10 cellular contexts compared by ENCODE assay signal in genomic region chr15:40306908-40307307, GRCh38. TPM values are rescaled to one million over a fixed set of nuclear protein-coding genes. Genes with fewer than 3 reads are reported as not detected.
DNase-seq lines count a peak whose midpoint lies in the region; ATAC-seq and TF ChIP-seq lines count a peak whose summit lies in the region.
"Had no signal": no experiment of that assay in that cellular context is flagged by ENCODE, and none has a peak within 500 bp of the region (broad histone marks: within the 10 kb centered on the region; RNA-seq: fewer than 3 reads in every experiment).

No MANE protein-coding gene starts in this region.

- intact Hi-C loops in CD14-positive monocyte (cut with micrococcal nuclease), result no loop called here

- H3K9me3 Mint-ChIP-seq in CD14-positive monocyte, result no peaks in the 10 kb centered on the region
- no peaks in the 10 kb centered on the region for H3K9me3 Mint-ChIP-seq in activated naive CD4-positive, alpha-beta T cell treated with anti-CD3 and anti-CD28 coated beads, Interleukin-2, amount 50 U/mL, for 72 hours
- no peaks in the 10 kb centered on the region for H3K9me3 Mint-ChIP-seq in naive thymus-derived CD8-positive, alpha-beta T cell

- H3K4me1 Mint-ChIP-seq in CD14-positive monocyte, result peaks cover 69% of the 10 kb centered on the region
- peaks cover 31 to 54% (median 54%) of the 10 kb centered on the region in 4 donors for H3K4me1 Mint-ChIP-seq in naive thymus-derived CD8-positive, alpha-beta T cell

- peak overlapping the region; percentile 94 to 99 for H3K4me3 Mint-ChIP-seq in CD14-positive monocyte
- peak overlapping the region; percentile 94 to 98 (median 96) for H3K4me3 Mint-ChIP-seq in naive thymus-derived CD8-positive, alpha-beta T cell

- H3K36me3 Mint-ChIP-seq in CD14-positive monocyte, result peaks cover 27 to 39% of the 10 kb centered on the region in 2 donors
- H3K36me3 Mint-ChIP-seq in activated naive CD4-positive, alpha-beta T cell treated with anti-CD3 and anti-CD28 coated beads, Interleukin-2, amount 50 U/mL, for 72 hours, result peaks cover 0 to 1% of the 10 kb centered on the region in 2 donors
- H3K36me3 Mint-ChIP-seq in naive thymus-derived CD8-positive, alpha-beta T cell, result peaks cover 0 to 31% (median 0%) of the 10 kb centered on the region in 3 donors

- DNase-seq in CD14-positive monocyte (ENCODE audit: low spot score) (no peak), GM03348 (ENCODE audit: low spot score) (no peak), COLO829 (ENCODE audit: low spot score) (no peak)
- DNase-seq in activated naive CD4-positive, alpha-beta T cell treated with anti-CD3 and anti-CD28 coated beads, Interleukin-2, amount 50 U/mL, for 72 hours (ENCODE audit: low spot score in 2 of 2), result no peak
- peak in 4 of 10 donors; percentile 11 to 30 (median 26) for DNase-seq in naive thymus-derived CD8-positive, alpha-beta T cell
- DNase-seq in activated effector memory CD4-positive, alpha-beta T cell treated with anti-CD3 and anti-CD28 coated beads, Interleukin-2, amount 50 U/mL, for 16 hours, result no peak

- peak overlapping the region; percentile 86 to 95 (median 93) for H3K27ac Mint-ChIP-seq in CD14-positive monocyte
- H3K27ac Mint-ChIP-seq in activated naive CD4-positive, alpha-beta T cell treated with anti-CD3 and anti-CD28 coated beads, Interleukin-2, amount 50 U/mL, for 72 hours, result peak overlapping the region; percentile 69 to 87
- H3K27ac Mint-ChIP-seq in naive thymus-derived CD8-positive, alpha-beta T cell, result peak overlapping the region; percentile 72 to 98 (median 97)

- H3K27me3 Mint-ChIP-seq in CD14-positive monocyte (ENCODE audit: low read depth in 3 of 3), result peaks cover 0 to 2% (median 0%) of the 10 kb centered on the region in 3 donors
- no peaks in the 10 kb centered on the region for H3K27me3 Mint-ChIP-seq in naive thymus-derived CD8-positive, alpha-beta T cell

- ATAC-seq in HG02642 (IDR thresholded peaks at IDR 0.05; ENCODE audit: poor library complexity, unreplicated experiment) (peak; percentile 16), GM18907 (IDR thresholded peaks at IDR 0.05; ENCODE audit: unreplicated experiment) (no peak)
- ATAC-seq in activated naive CD4-positive, alpha-beta T cell treated with anti-CD3 and anti-CD28 coated beads, Interleukin-2, amount 50 U/mL, for 72 hours, result no peak
- no peak for ATAC-seq in naive thymus-derived CD8-positive, alpha-beta T cell

- no peak for TF ChIP-seq CTCF in CD14-positive monocyte (IDR thresholded peaks at IDR 0.05)

- POLR2A ChIA-PET in naive thymus-derived CD8-positive, alpha-beta T cell (lab: Charles Lee), result interaction anchor here (0.8 to 6.8 kb wide), 16 partner anchors 9 to 587 kb away, joined by 3 to 104 read pairs (median 6); partner anchors contain the start of genes ANKRD63, BAHD1, INAFM2 and IVD

RNA-seq across cellular contexts. Expression of gene PLCB2, which starts 0.8 kb away (rescaled TPM):
- polyA plus RNA-seq in CD14-positive monocyte, result 10 to 100 TPM; 56.5 to 74.5 TPM
- total RNA-seq in activated naive CD4-positive, alpha-beta T cell treated with anti-CD3 and anti-CD28 coated beads, Interleukin-2, amount 50 U/mL, for 72 hours, result 10 to 100 TPM; 63.5 to 91.5 TPM
- total RNA-seq in naive thymus-derived CD8-positive, alpha-beta T cell, result 100 to 1,000 TPM; 156 to 166 TPM
- polyA plus RNA-seq in naive thymus-derived CD8-positive, alpha-beta T cell, result 10 to 100 TPM; 14.5 to 23.0 (median 22.2) TPM

RNA-seq across cellular contexts. Expression of gene INAFM2, which starts 16.6 kb away (rescaled TPM):
- polyA plus RNA-seq in CD14-positive monocyte, result 1 to 10 TPM; 5.1 to 8.3 TPM
- total RNA-seq in activated naive CD4-positive, alpha-beta T cell treated with anti-CD3 and anti-CD28 coated beads, Interleukin-2, amount 50 U/mL, for 72 hours, result 10 to 100 TPM in 1 of 2 donors, 1 to 10 TPM in 1; 5.8 to 14.2 TPM
- 1 to 10 TPM; 6.2 to 8.1 TPM for total RNA-seq in naive thymus-derived CD8-positive, alpha-beta T cell
- polyA plus RNA-seq in naive thymus-derived CD8-positive, alpha-beta T cell, result 1 to 10 TPM in 2 of 3 donors, under 1 TPM in 1; 0.69 to 2.5 (median 1.9) TPM

RNA-seq across cellular contexts. Expression of gene ANKRD63, which starts 24.0 kb away (rescaled TPM):
- polyA plus RNA-seq in CD14-positive monocyte, result not detected
- not detected for total RNA-seq in activated naive CD4-positive, alpha-beta T cell treated with anti-CD3 and anti-CD28 coated beads, Interleukin-2, amount 50 U/mL, for 72 hours
- under 1 TPM in 1 of 2 experiments, not detected in 1; 0.31 TPM for total RNA-seq in naive thymus-derived CD8-positive, alpha-beta T cell
- polyA plus RNA-seq in naive thymus-derived CD8-positive, alpha-beta T cell, result under 1 TPM in 1 of 3 donors, not detected in 2; 0.20 TPM
- total RNA-seq: omental fat pad; T-helper 1 cell treated with Interleukin-12 subunit alpha and Interleukin-12 subunit beta and Interleukin-4 antibody, amounts not matched to agents 30 ng/mL and 1 ng/mL, for 36 hours had no signal

RNA-seq across cellular contexts. Expression of gene CCDC9B, which starts 33.8 kb away (rescaled TPM):
- under 1 TPM; 0.13 to 0.39 TPM for polyA plus RNA-seq in CD14-positive monocyte
- total RNA-seq in activated naive CD4-positive, alpha-beta T cell treated with anti-CD3 and anti-CD28 coated beads, Interleukin-2, amount 50 U/mL, for 72 hours, result 1 to 10 TPM; 1.6 to 2.8 TPM
- 1 to 10 TPM; 1.4 to 1.5 TPM for total RNA-seq in naive thymus-derived CD8-positive, alpha-beta T cell
- under 1 TPM in 2 of 3 donors, not detected in 1; 0.08 to 0.62 TPM for polyA plus RNA-seq in naive thymus-derived CD8-positive, alpha-beta T cell

RNA-seq across cellular contexts. Expression of gene PHGR1, which starts 43.9 kb away (rescaled TPM):
- not detected for polyA plus RNA-seq in CD14-positive monocyte
- total RNA-seq in activated naive CD4-positive, alpha-beta T cell treated with anti-CD3 and anti-CD28 coated beads, Interleukin-2, amount 50 U/mL, for 72 hours, result not detected
- not detected for total RNA-seq in naive thymus-derived CD8-positive, alpha-beta T cell
- not detected for polyA plus RNA-seq in naive thymus-derived CD8-positive, alpha-beta T cell
- total RNA-seq: omental fat pad; T-helper 1 cell treated with Interleukin-12 subunit alpha and Interleukin-12 subunit beta and Interleukin-4 antibody, amounts not matched to agents 30 ng/mL and 1 ng/mL, for 36 hours had no signal
